22 cellular contexts compared by ENCODE assay signal in genomic region chr6:63538550-63538949, GRCh38. TPM values are rescaled to one million over a fixed set of nuclear protein-coding genes. Genes with fewer than 3 reads are reported as not detected.
DNase-seq lines count a peak whose midpoint lies in the region; ATAC-seq, FAIRE-seq and TF ChIP-seq lines count a peak whose summit lies in the region.
"Had no signal": no experiment of that assay in that cellular context is flagged by ENCODE, and none has a peak within 500 bp of the region (broad histone marks: within the 10 kb centered on the region; RNA-seq: fewer than 3 reads in every experiment).

No MANE protein-coding gene starts in this region.

- WGBS in liver = 31% methylated on average over 1 of the region's 1 CpG
- 77 to 87% methylated on average over 1 of the region's 1 CpG for whole genome bisulfite sequencing in heart right ventricle, 2 donors

- H3K4me3 ChIP-seq in RWPE2 (ENCODE audit: severe bottlenecking) (no peak overlapping the region), kidney (ENCODE audit: low read length in 2 of 2) (no peak overlapping the region), liver (ENCODE audit: low read depth in 1 of 3, low read length in 3 of 3) (no peak overlapping the region), heart right ventricle (no peak overlapping the region)
- H3K4me3 ChIP-seq: GM23338 had no signal

- peak; percentile 23 for FAIRE-seq in kidney (lab: Jason Lieb, UNC)
- FAIRE-seq: GM12891, H54 had no signal

- no peaks in the 10 kb centered on the region for H3K27me3 ChIP-seq in RWPE2 (ENCODE audit: insufficient read depth, poor library complexity, severe bottlenecking)
- H3K27me3 ChIP-seq in liver (ENCODE audit: control insufficient read depth in 4 of 4, insufficient read depth in 4 of 4, low read length in 3 of 4) = no peaks in the 10 kb centered on the region
- peaks cover 0 to 3% (median 0%) of the 10 kb centered on the region in 7 donors for H3K27me3 ChIP-seq in heart right ventricle
- H3K27me3 ChIP-seq: BE2C had no signal

- H3K4me1 ChIP-seq in RWPE2 (ENCODE audit: insufficient read depth, poor library complexity, severe bottlenecking) (peaks cover 29% of the 10 kb centered on the region), kidney (ENCODE audit: control insufficient read depth in 1 of 2, insufficient read depth in 1 of 2, low read depth in 1 of 2, low read length in 2 of 2) (peaks cover 0 to 9% of the 10 kb centered on the region in 2 donors), liver (ENCODE audit: control insufficient read depth in 4 of 4, insufficient read depth in 4 of 4, low read length in 3 of 4) (peaks cover 7 to 24% (median 11%) of the 10 kb centered on the region in 4 donors), heart right ventricle (no peaks in the 10 kb centered on the region)
- H3K4me1 ChIP-seq: BE2C had no signal

- H3K9me3 ChIP-seq in RWPE2 (ENCODE audit: severe bottlenecking) (no peaks in the 10 kb centered on the region), kidney (ENCODE audit: control insufficient read depth in 1 of 2, low read length in 2 of 2) (no peaks in the 10 kb centered on the region), liver (ENCODE audit: control insufficient read depth in 4 of 4, low read length in 3 of 4) (no peaks in the 10 kb centered on the region), heart right ventricle (peaks cover 0 to 2% (median 0%) of the 10 kb centered on the region in 11 donors)
- H3K9me3 ChIP-seq: BE2C had no signal

- intact Hi-C loops in kidney (cut with DNase I) (no loop called here), heart right ventricle (cut with DNase I) (no loop called here)

- no peaks in the 10 kb centered on the region for H3K36me3 ChIP-seq in RWPE2 (ENCODE audit: low read depth)
- no peaks in the 10 kb centered on the region for H3K36me3 ChIP-seq in kidney (ENCODE audit: control insufficient read depth in 1 of 2, insufficient read depth in 2 of 2, low read length in 2 of 2)
- H3K36me3 ChIP-seq in liver (ENCODE audit: control insufficient read depth in 4 of 4, insufficient read depth in 3 of 4, low read depth in 1 of 4, low read length in 3 of 4) = peaks cover 0 to 4% (median 0%) of the 10 kb centered on the region in 4 donors
- no peaks in the 10 kb centered on the region for H3K36me3 ChIP-seq in heart right ventricle
- H3K36me3 ChIP-seq: BE2C had no signal

- TF ChIP-seq CTCF in 22Rv1 (IDR thresholded peaks at IDR 0.05) (no peak), RWPE2 (IDR thresholded peaks at IDR 0.05; ENCODE audit: poor library complexity, severe bottlenecking) (no peak), kidney (IDR thresholded peaks at IDR 0.05; ENCODE audit: borderline replicate concordance, extremely low read depth, insufficient read depth) (no peak), liver (IDR thresholded peaks at IDR 0.05; ENCODE audit: low read depth, low read length, missing input control) (no peak), heart right ventricle (IDR thresholded peaks at IDR 0.05) (no peak)

- no peak for DNase-seq in RWPE2 (ENCODE audit: low spot score)
- no peak for DNase-seq in kidney
- no peak for DNase-seq in dermis blood vessel endothelial cell
- DNase-seq in heart right ventricle = no peak
- no peak for DNase-seq in NCI-H1694 treated with DMSO at 0.1 percent for 48 hours (lab: John Stamatoyannopoulos, UW)
- DNase-seq: ACHN; BE2C; C1 segment of cervical spinal cord; CD4-positive, CD25-positive, alpha-beta regulatory T cell; CD8-positive, alpha-beta memory T cell; COR-L47; DMS 273 treated with DMSO at 0.1 percent for 48 hours; DMS53; DND-41; EL; HCEC 1CT had no signal

- H3K27ac ChIP-seq in 22Rv1 = peak overlapping the region; percentile 42
- peak overlapping the region; percentile 90 for H3K27ac ChIP-seq in RWPE2 (ENCODE audit: poor library complexity, severe bottlenecking)
- no peak overlapping the region for H3K27ac ChIP-seq in kidney (ENCODE audit: low read depth in 2 of 2, low read length in 2 of 2)
- no peak overlapping the region for H3K27ac ChIP-seq in liver (ENCODE audit: low read depth in 1 of 2, low read length in 2 of 2)
- no peak overlapping the region for H3K27ac ChIP-seq in heart right ventricle

- TF ChIP-seq RAD21 in liver (IDR thresholded peaks at IDR 0.05) = no peak

- H3K9ac ChIP-seq in kidney (ENCODE audit: low read length in 2 of 2) = no peak overlapping the region
- no peak overlapping the region for H3K9ac ChIP-seq in liver (ENCODE audit: low read depth in 1 of 2, low read length in 2 of 2)

- ATAC-seq in RWPE2 (ENCODE audit: low read depth) (no peak), GM21825 (IDR thresholded peaks at IDR 0.05; ENCODE audit: unreplicated experiment) (no peak), heart right ventricle (no peak)
- ATAC-seq: GM23338 had no signal

TF ChIP-seq in liver, 16 proteins besides CTCF, POLR2A, EP300 and RAD21:
- TF ChIP-seq HNF4A (conservative IDR thresholded peaks at IDR 0.05) (peak; percentile 60 to 85), YY1 (IDR thresholded peaks at IDR 0.05) (no peak), SP1 (IDR thresholded peaks at IDR 0.05) (peak; percentile 6), HNF4G (IDR thresholded peaks at IDR 0.05) (peak; percentile 60)
TF ChIP-seq in liver: peak in this region for 3.

RNA-seq across cellular contexts. Expression of gene PTP4A1, which starts 33.7 kb away (rescaled TPM):
- total RNA-seq in kidney (43.7 TPM), liver (100 to 1,000 TPM; 190 to 237 TPM), dermis blood vessel endothelial cell (27.9 and 73.0 TPM in 2 replicates), heart right ventricle (10 to 100 TPM; 30.0 to 69.9 (median 51.3) TPM)
- polyA plus RNA-seq in kidney (ENCODE audit: insufficient read depth, low read depth, low replicate concordance) (16.5 TPM), liver (100 to 1,000 TPM in 1 of 2 donors, 10 to 100 TPM in 1; 34.3 to 114 TPM), heart right ventricle (10 to 100 TPM in 1 of 2 donors, 1 to 10 TPM in 1; 2.6 to 13.6 TPM)

Comparison
In these comparisons a context has a peak if more than half of its experiments do, and no peak if none do; other contexts are left out.
1. H3K27ac ChIP-seq: peak in 22Rv1 (single experiment) and RWPE2 (single experiment); none in kidney (0 of 2), liver (0 of 2) and heart right ventricle (0 of 10).